Comparison of ENCODE assay signal across 1 cellular context in genomic region chr22:24392218-24392931, GRCh38.
TF ChIP-seq lines count a peak whose summit lies in the region.

No MANE protein-coding gene starts in this region.

TF ChIP-seq in H1, 55 proteins besides CTCF, POLR2A, EP300 and RAD21 (continued from another document):
- TF ChIP-seq HDAC2 (IDR thresholded peaks at IDR 0.05; ENCODE audit: borderline replicate concordance in 1 of 2, low read depth in 2 of 2, low read length in 2 of 2): no peak
- TF ChIP-seq SP1 (IDR thresholded peaks at IDR 0.05; ENCODE audit: low read depth, low read length): no peak
- TF ChIP-seq SP2 (IDR thresholded peaks at IDR 0.05; ENCODE audit: low read length): no peak
